In the genomic region with DNA sequence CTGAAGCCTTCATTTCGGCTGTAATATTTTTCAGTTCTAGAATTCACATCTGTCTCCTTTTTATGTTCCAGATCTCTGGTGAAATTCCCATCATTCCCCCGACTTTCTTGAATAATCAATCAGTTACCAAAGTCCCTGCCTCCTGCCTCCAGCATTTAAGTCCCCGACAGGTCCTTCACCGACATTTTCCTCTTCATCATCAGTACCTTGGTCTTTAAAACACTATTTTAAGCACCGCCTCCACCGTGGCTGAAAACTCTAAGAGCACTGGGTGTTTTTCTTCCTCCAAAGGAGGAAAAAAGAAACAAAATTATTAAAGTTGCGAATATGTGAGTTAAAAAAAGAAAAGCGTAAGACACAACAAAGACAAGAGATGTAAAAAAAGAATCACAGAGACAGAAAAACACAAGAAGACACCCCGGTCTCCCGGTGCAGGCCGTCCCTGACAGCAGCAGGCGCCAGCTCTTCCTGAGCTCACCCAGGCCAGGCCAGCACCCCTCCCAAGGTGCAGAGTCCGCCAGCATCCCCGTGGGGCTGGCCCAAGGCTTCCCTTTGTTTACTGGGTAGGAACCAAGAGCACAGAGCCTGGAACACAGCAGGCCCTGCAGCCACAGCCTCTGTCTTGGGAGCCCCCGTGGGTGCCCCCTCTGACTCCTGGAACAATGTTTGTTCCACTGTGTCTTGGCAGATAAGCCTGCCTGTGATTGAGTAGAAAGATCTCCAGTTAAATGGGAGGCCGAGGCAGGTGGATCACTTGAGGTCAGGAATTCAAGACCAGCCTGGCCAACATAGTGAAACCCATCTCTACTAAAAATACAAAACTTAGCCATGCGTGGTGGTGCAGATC, we compare ENCODE assay signal across 1 cellular context.
A peak's percentile ranks its signal among the peaks of the same experiment; 100 is the strongest.
TF ChIP-seq lines count a peak whose summit lies in the region.

No MANE protein-coding gene starts in this region.

TF ChIP-seq in HepG2, 621 proteins besides CTCF, POLR2A, EP300 and RAD21 (continued from another document and continues in another):
- TF ChIP-seq ZNF639 (CRISPR knock-in tag; conservative IDR thresholded peaks at IDR 0.05) (no peak), ZNF331 (CRISPR knock-in tag; IDR thresholded peaks at IDR 0.05) (peak; percentile 33; the same call in 1 of the 2 replicates), ZBTB7B (CRISPR knock-in tag; IDR thresholded peaks at IDR 0.05) (peak; percentile 68), GATAD2A (CRISPR knock-in tag; IDR thresholded peaks at IDR 0.05) (peak; percentile 46; the same call in 1 of the 2 replicates), ZNF253 (CRISPR knock-in tag; IDR thresholded peaks at IDR 0.05; ENCODE audit: borderline replicate concordance) (no peak), TCF12 (IDR thresholded peaks at IDR 0.05) (no peak), TCF12 (CRISPR knock-in tag; IDR thresholded peaks at IDR 0.05) (0 out of 2 replicates have a peak, but pooled peaks have one; percentile 21), SIN3B (IDR thresholded peaks at IDR 0.05; ENCODE audit: low read length) (no peak), JARID2 (CRISPR knock-in tag; IDR thresholded peaks at IDR 0.05; ENCODE audit: insufficient replicate concordance) (no peak), ZNF589 (CRISPR knock-in tag; conservative IDR thresholded peaks at IDR 0.05) (0 out of 2 replicates have a peak, but pooled peaks have one; percentile 22), FOXJ3 (CRISPR knock-in tag; IDR thresholded peaks at IDR 0.05; ENCODE audit: borderline replicate concordance) (peak; percentile 81; the same call in 1 of the 2 replicates), MED1 (CRISPR knock-in tag; IDR thresholded peaks at IDR 0.05) (peak; percentile 43; the same call in 1 of the 2 replicates), CEBPB (IDR thresholded peaks at IDR 0.05; ENCODE audit: borderline replicate concordance, low read depth, low read length) (no peak), ZNF644 (CRISPR knock-in tag; IDR thresholded peaks at IDR 0.05; ENCODE audit: low read depth) (0 out of 2 replicates have a peak, but pooled peaks have one; percentile 29), REXO4 (CRISPR knock-in tag; IDR thresholded peaks at IDR 0.05; ENCODE audit: borderline replicate concordance) (no peak), ZNF207 (IDR thresholded peaks at IDR 0.05; ENCODE audit: borderline replicate concordance) (no peak), DRAP1 (CRISPR knock-in tag; IDR thresholded peaks at IDR 0.05) (no peak), ZNF768 (CRISPR knock-in tag; IDR thresholded peaks at IDR 0.05) (0 out of 2 replicates have a peak, but pooled peaks have one; percentile 34), ZNF747 (CRISPR knock-in tag; IDR thresholded peaks at IDR 0.05; ENCODE audit: borderline replicate concordance) (no peak), MIER2 (CRISPR knock-in tag; IDR thresholded peaks at IDR 0.05) (0 out of 2 replicates have a peak, but pooled peaks have one; percentile 21), ZNF503 (CRISPR knock-in tag; IDR thresholded peaks at IDR 0.05) (no peak), ZNF660 (CRISPR knock-in tag; IDR thresholded peaks at IDR 0.05; ENCODE audit: borderline replicate concordance, low read depth) (no peak), ZFP37 (CRISPR knock-in tag; IDR thresholded peaks at IDR 0.05; ENCODE audit: borderline replicate concordance) (peak; percentile 29; the same call in 1 of the 2 replicates), GPBP1L1 (CRISPR knock-in tag; IDR thresholded peaks at IDR 0.05) (no peak), HNRNPL (IDR thresholded peaks at IDR 0.05; ENCODE audit: low read depth, low read length) (no peak), MTA3 (CRISPR knock-in tag; IDR thresholded peaks at IDR 0.05) (no peak), NCOR1 (IDR thresholded peaks at IDR 0.05; ENCODE audit: borderline replicate concordance, low read length) (no peak), ZXDC (CRISPR knock-in tag; IDR thresholded peaks at IDR 0.05) (no peak), MTF1 (CRISPR knock-in tag; IDR thresholded peaks at IDR 0.05) (no peak), DNMT1 (CRISPR knock-in tag; IDR thresholded peaks at IDR 0.05) (no peak), FOXO1 (CRISPR knock-in tag; IDR thresholded peaks at IDR 0.05) (peak; percentile 75; the same call in 1 of the 2 replicates), ZBTB25 (CRISPR knock-in tag; IDR thresholded peaks at IDR 0.05) (no peak), ZFYVE20 (CRISPR knock-in tag; IDR thresholded peaks at IDR 0.05; ENCODE audit: borderline replicate concordance, low read depth) (no peak), HDAC1 (CRISPR knock-in tag; IDR thresholded peaks at IDR 0.05) (peak; percentile 69; the same call in 1 of the 2 replicates)
- TF ChIP-seq, protein P1, sequence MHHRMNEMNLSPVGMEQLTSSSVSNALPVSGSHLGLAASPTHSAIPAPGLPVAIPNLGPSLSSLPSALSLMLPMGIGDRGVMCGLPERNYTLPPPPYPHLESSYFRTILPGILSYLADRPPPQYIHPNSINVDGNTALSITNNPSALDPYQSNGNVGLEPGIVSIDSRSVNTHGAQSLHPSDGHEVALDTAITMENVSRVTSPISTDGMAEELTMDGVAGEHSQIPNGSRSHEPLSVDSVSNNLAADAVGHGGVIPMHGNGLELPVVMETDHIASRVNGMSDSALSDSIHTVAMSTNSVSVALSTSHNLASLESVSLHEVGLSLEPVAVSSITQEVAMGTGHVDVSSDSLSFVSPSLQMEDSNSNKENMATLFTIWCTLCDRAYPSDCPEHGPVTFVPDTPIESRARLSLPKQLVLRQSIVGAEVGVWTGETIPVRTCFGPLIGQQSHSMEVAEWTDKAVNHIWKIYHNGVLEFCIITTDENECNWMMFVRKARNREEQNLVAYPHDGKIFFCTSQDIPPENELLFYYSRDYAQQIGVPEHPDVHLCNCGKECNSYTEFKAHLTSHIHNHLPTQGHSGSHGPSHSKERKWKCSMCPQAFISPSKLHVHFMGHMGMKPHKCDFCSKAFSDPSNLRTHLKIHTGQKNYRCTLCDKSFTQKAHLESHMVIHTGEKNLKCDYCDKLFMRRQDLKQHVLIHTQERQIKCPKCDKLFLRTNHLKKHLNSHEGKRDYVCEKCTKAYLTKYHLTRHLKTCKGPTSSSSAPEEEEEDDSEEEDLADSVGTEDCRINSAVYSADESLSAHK (CRISPR knock-in tag; IDR thresholded peaks at IDR 0.05; ENCODE audit: borderline replicate concordance): no peak
- TF ChIP-seq, protein P2, sequence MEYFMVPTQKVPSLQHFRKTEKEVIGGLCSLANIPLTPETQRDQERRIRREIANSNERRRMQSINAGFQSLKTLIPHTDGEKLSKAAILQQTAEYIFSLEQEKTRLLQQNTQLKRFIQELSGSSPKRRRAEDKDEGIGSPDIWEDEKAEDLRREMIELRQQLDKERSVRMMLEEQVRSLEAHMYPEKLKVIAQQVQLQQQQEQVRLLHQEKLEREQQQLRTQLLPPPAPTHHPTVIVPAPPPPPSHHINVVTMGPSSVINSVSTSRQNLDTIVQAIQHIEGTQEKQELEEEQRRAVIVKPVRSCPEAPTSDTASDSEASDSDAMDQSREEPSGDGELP (IDR thresholded peaks at IDR 0.05; ENCODE audit: borderline replicate concordance, low read depth): no peak; the same call in 1 of the 2 replicates
- TF ChIP-seq, protein P3, sequence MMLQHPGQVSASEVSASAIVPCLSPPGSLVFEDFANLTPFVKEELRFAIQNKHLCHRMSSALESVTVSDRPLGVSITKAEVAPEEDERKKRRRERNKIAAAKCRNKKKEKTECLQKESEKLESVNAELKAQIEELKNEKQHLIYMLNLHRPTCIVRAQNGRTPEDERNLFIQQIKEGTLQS (CRISPR knock-in tag; IDR thresholded peaks at IDR 0.05): no peak
- TF ChIP-seq, protein P4, sequence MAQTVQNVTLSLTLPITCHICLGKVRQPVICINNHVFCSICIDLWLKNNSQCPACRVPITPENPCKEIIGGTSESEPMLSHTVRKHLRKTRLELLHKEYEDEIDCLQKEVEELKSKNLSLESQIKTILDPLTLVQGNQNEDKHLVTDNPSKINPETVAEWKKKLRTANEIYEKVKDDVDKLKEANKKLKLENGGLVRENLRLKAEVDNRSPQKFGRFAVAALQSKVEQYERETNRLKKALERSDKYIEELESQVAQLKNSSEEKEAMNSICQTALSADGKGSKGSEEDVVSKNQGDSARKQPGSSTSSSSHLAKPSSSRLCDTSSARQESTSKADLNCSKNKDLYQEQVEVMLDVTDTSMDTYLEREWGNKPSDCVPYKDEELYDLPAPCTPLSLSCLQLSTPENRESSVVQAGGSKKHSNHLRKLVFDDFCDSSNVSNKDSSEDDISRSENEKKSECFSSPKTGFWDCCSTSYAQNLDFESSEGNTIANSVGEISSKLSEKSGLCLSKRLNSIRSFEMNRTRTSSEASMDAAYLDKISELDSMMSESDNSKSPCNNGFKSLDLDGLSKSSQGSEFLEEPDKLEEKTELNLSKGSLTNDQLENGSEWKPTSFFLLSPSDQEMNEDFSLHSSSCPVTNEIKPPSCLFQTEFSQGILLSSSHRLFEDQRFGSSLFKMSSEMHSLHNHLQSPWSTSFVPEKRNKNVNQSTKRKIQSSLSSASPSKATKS (CRISPR knock-in tag; IDR thresholded peaks at IDR 0.05): no peak
